8 cellular contexts compared by ENCODE assay signal in genomic region chr16:28823719-28824547, GRCh38. TPM values are rescaled to one million over a fixed set of nuclear protein-coding genes. Genes with fewer than 3 reads are reported as not detected.
DNase-seq lines count a peak whose midpoint lies in the region; ATAC-seq and TF ChIP-seq lines count a peak whose summit lies in the region.

No MANE protein-coding gene starts in this region.

- H3K27me3 Mint-ChIP-seq in activated naive CD8-positive, alpha-beta T cell: no peaks in the 10 kb centered on the region
- peaks cover 16% of the 10 kb centered on the region for H3K27me3 Mint-ChIP-seq in glutamatergic neuron (ENCODE audit: unreplicated experiment)

- H3K4me2 ChIP-seq in osteoblast (ENCODE audit: insufficient read depth, low read length): peak overlapping the region; percentile 96

- TF ChIP-seq CTCF in glutamatergic neuron (IDR thresholded peaks at IDR 0.05; ENCODE audit: partially characterized antibody, unreplicated experiment): peak; percentile 48
- TF ChIP-seq CTCF in osteoblast (IDR thresholded peaks at IDR 0.05; ENCODE audit: extremely low read depth, low read depth, low read length): no peak
- TF ChIP-seq CTCF in testis (IDR thresholded peaks at IDR 0.05): peak in 2 of 3 experiments; percentile 28 to 33

- H3K27ac ChIP-seq in osteoblast (ENCODE audit: low read depth, low read length) (peak overlapping the region; percentile 93), testis (peak overlapping the region; percentile 95 to 99)

- ATAC-seq in HG02642 (IDR thresholded peaks at IDR 0.05; ENCODE audit: poor library complexity, unreplicated experiment) (peak; percentile 77), SK-N-SH treated with all-trans-retinoic acid at 6 μM for 48 hours (peak; percentile 91)

- peak; percentile 93 for DNase-seq in NCI-H1105 (lab: John Stamatoyannopoulos, UW)
- peak; percentile 99 for DNase-seq in glutamatergic neuron
- DNase-seq in osteoblast (ENCODE audit: insufficient read length, low spot score, missing footprints): peak; percentile 100
- DNase-seq in testis: peak; percentile 98

- 0 to 1% methylated on average over 49 to 53 of the region's 75 CpGs for WGBS in testis, 2 donors

- H3K9me3 Mint-ChIP-seq in activated naive CD8-positive, alpha-beta T cell (ENCODE audit: low read depth): no peaks in the 10 kb centered on the region
- H3K9me3 Mint-ChIP-seq in glutamatergic neuron (ENCODE audit: unreplicated experiment): peaks cover 7% of the 10 kb centered on the region

- H3K79me2 ChIP-seq in osteoblast (ENCODE audit: insufficient read depth, low read length): peaks cover 81% of the 10 kb centered on the region

- H3K36me3 Mint-ChIP-seq in activated naive CD8-positive, alpha-beta T cell: peaks cover 15% of the 10 kb centered on the region
- H3K36me3 Mint-ChIP-seq in glutamatergic neuron (ENCODE audit: unreplicated experiment): no peaks in the 10 kb centered on the region

- no peaks in the 10 kb centered on the region for H3K27me3 ChIP-seq in osteoblast (ENCODE audit: insufficient read depth, low read length)
- H3K27me3 ChIP-seq in testis: no peaks in the 10 kb centered on the region

- H3K4me1 ChIP-seq in osteoblast (ENCODE audit: insufficient read depth, low read length) (peaks cover 26% of the 10 kb centered on the region), testis (peaks cover 25% of the 10 kb centered on the region)

- intact Hi-C loops in testis (cut with DNase I; ENCODE audit: low total_unique reads): no loop called here

- peaks cover 54% of the 10 kb centered on the region for H3K4me1 Mint-ChIP-seq in activated naive CD8-positive, alpha-beta T cell (ENCODE audit: low read depth)
- H3K4me1 Mint-ChIP-seq in glutamatergic neuron (ENCODE audit: low read depth, unreplicated experiment): peaks cover 18% of the 10 kb centered on the region

- peak overlapping the region; percentile 100 for H3K4me3 ChIP-seq in osteoblast (ENCODE audit: insufficient read depth, low read length)
- H3K4me3 ChIP-seq in testis: peak overlapping the region; percentile 74 to 100

- H3K36me3 ChIP-seq in osteoblast (ENCODE audit: insufficient read depth, low read length) (peaks cover 49% of the 10 kb centered on the region), testis (ENCODE audit: low read depth, missing control alignments) (peaks cover 3% of the 10 kb centered on the region)

- H3K9me3 ChIP-seq in osteoblast (ENCODE audit: low read depth, low read length) (no peaks in the 10 kb centered on the region), testis (no peaks in the 10 kb centered on the region)

- TF ChIP-seq POLR2A in GM10847 (IDR thresholded peaks at IDR 0.05; ENCODE audit: extremely low read depth, insufficient read length): peak; percentile 78
- TF ChIP-seq POLR2A in testis (IDR thresholded peaks at IDR 0.05): no peak

- peak overlapping the region; percentile 99 for H3K27ac Mint-ChIP-seq in activated naive CD8-positive, alpha-beta T cell
- peak overlapping the region; percentile 94 for H3K27ac Mint-ChIP-seq in glutamatergic neuron (ENCODE audit: unreplicated experiment)

- H2AFZ ChIP-seq in osteoblast (ENCODE audit: low read length): peak overlapping the region; percentile 95

- H3K4me3 Mint-ChIP-seq in activated naive CD8-positive, alpha-beta T cell: peak overlapping the region; percentile 97
- H3K4me3 Mint-ChIP-seq in glutamatergic neuron (ENCODE audit: unreplicated experiment): peak overlapping the region; percentile 96

- H4K20me1 ChIP-seq in osteoblast (ENCODE audit: insufficient read depth, low read length): peaks cover 31% of the 10 kb centered on the region

TF ChIP-seq in SK-N-SH treated with all-trans-retinoic acid at 6 μM for 48 hours, 23 proteins besides CTCF, POLR2A, EP300 and RAD21:
- TF ChIP-seq ZNF70 (CRISPR knock-in tag; IDR thresholded peaks at IDR 0.05) (no peak), ZC3H10 (CRISPR knock-in tag; IDR thresholded peaks at IDR 0.05) (no peak), TOX (CRISPR knock-in tag; IDR thresholded peaks at IDR 0.05; ENCODE audit: borderline replicate concordance) (no peak), TCF4 (CRISPR knock-in tag; IDR thresholded peaks at IDR 0.05; ENCODE audit: borderline replicate concordance) (no peak), ARNTL (CRISPR knock-in tag; IDR thresholded peaks at IDR 0.05; ENCODE audit: borderline replicate concordance, low read depth) (no peak), OSR1 (CRISPR knock-in tag; IDR thresholded peaks at IDR 0.05) (no peak), TSHZ2 (CRISPR knock-in tag; IDR thresholded peaks at IDR 0.05) (no peak), ISL1 (CRISPR knock-in tag; IDR thresholded peaks at IDR 0.05) (no peak), BACH2 (CRISPR knock-in tag; IDR thresholded peaks at IDR 0.05; ENCODE audit: borderline replicate concordance) (no peak), ZNF8 (CRISPR knock-in tag; IDR thresholded peaks at IDR 0.05) (no peak)

RNA-seq across cellular contexts. Expression of gene ATXN2L, which starts 1.1 kb away (rescaled TPM):
- total RNA-seq in glutamatergic neuron (ENCODE audit: unreplicated experiment) (261 TPM), osteoblast (54.5 and 62.6 TPM in 2 replicates), testis (100 to 1,000 TPM; 242 to 345 TPM)
- polyA plus RNA-seq in testis (ENCODE audit: insufficient read depth, low read depth, low replicate concordance): 521 TPM

RNA-seq across cellular contexts. Expression of gene TUFM, which starts 22.2 kb away (rescaled TPM):
- total RNA-seq in glutamatergic neuron (ENCODE audit: unreplicated experiment) (143 TPM), osteoblast (89.9 and 101 TPM in 2 replicates), testis (100 to 1,000 TPM; 134 to 140 TPM)
- polyA plus RNA-seq in testis (ENCODE audit: insufficient read depth, low read depth, low replicate concordance): 213 TPM

RNA-seq across cellular contexts. Expression of gene SH2B1, which starts 39.7 kb away (rescaled TPM):
- total RNA-seq in glutamatergic neuron (ENCODE audit: unreplicated experiment): 72.1 TPM
- total RNA-seq in osteoblast: 14.8 and 17.1 TPM in 2 replicates
- total RNA-seq in testis: 10 to 100 TPM; 90.2 to 97.4 TPM
- polyA plus RNA-seq in testis (ENCODE audit: insufficient read depth, low read depth, low replicate concordance): 51.4 TPM

RNA-seq across cellular contexts. Expression of gene ATP2A1, which starts 54.4 kb away (rescaled TPM):
- total RNA-seq in glutamatergic neuron (ENCODE audit: unreplicated experiment): 4.5 TPM
- total RNA-seq in osteoblast: 0.29 and 0.36 TPM in 2 replicates
- total RNA-seq in testis: 10 to 100 TPM; 12.2 to 17.3 TPM
- polyA plus RNA-seq in testis (ENCODE audit: insufficient read depth, low read depth, low replicate concordance): 9.1 TPM

Comparison
In these comparisons a context has a peak if more than half of its experiments do, and no peak if none do; other contexts are left out.
1. Peak in every context shown above with its lines: DNase-seq, ATAC-seq, H3K4me3 ChIP-seq and H3K27ac ChIP-seq.